In the genomic region with DNA sequence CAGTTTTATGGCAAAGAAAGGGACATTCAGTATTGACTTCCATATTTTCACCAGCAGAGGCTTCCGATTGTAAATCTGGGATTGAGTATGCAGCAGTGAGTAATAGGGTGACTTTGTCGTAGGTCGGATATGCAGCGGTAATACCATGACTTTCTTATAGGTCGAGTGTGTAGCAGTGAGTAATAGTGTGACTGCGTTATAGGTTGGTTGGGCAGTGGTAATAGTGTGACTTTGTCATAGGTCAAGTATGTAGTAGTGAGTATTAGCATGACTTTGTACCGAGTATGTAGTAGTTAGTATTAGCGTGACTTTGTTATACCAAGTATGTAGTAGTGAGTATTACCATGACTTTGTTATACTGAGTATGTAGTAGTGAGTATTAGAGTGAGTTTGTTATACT, we compare ENCODE assay signal across 26 cellular contexts.
DNase-seq lines count a peak whose midpoint lies in the region; ATAC-seq and TF ChIP-seq lines count a peak whose summit lies in the region.
"Had no signal": no experiment of that assay in that cellular context is flagged by ENCODE, and none has a peak within 500 bp of the region (broad histone marks: within the 10 kb centered on the region; RNA-seq: fewer than 3 reads in every experiment).

No MANE protein-coding gene starts in this region.

- H3K4me3 Mint-ChIP-seq in activated T-helper 17 cell treated with anti-CD3 and anti-CD28 coated beads, Interleukin-2, amount 50 U/mL, for 72 hours: no peak overlapping the region
- H3K4me3 Mint-ChIP-seq: CD14-positive monocyte; CD4-positive, alpha-beta memory T cell; CD4-positive, CD25-positive, alpha-beta regulatory T cell; CD8-positive, alpha-beta memory T cell had no signal

- H3K27ac ChIP-seq in right lobe of liver: no peak overlapping the region
- H3K27ac ChIP-seq: BLaER1 had no signal

- H3K27me3 Mint-ChIP-seq in activated T-helper 17 cell treated with anti-CD3 and anti-CD28 coated beads, Interleukin-2, amount 50 U/mL, for 72 hours: peaks cover 9% of the 10 kb centered on the region
- H3K27me3 Mint-ChIP-seq: CD4-positive, CD25-positive, alpha-beta regulatory T cell; CD8-positive, alpha-beta memory T cell had no signal

- TF ChIP-seq CTCF in right lobe of liver (IDR thresholded peaks at IDR 0.05): no peak

- 69% methylated on average over 8 of the region's 8 CpGs for WGBS in right lobe of liver (ENCODE audit: insufficient coverage, low coverage, low lambda C conversion rate, missing lambda C conversion rate)

- no peaks in the 10 kb centered on the region for H3K36me3 Mint-ChIP-seq in activated T-helper 17 cell treated with anti-CD3 and anti-CD28 coated beads, Interleukin-2, amount 50 U/mL, for 72 hours (ENCODE audit: low read depth)
- H3K36me3 Mint-ChIP-seq: CD14-positive monocyte; CD4-positive, alpha-beta memory T cell; CD4-positive, CD25-positive, alpha-beta regulatory T cell; CD8-positive, alpha-beta memory T cell had no signal

- intact Hi-C loops in right lobe of liver (cut with DNase I): no loop called here

- no peaks in the 10 kb centered on the region for H3K4me1 Mint-ChIP-seq in activated T-helper 17 cell treated with anti-CD3 and anti-CD28 coated beads, Interleukin-2, amount 50 U/mL, for 72 hours
- H3K4me1 Mint-ChIP-seq: CD14-positive monocyte; CD4-positive, alpha-beta memory T cell; CD4-positive, CD25-positive, alpha-beta regulatory T cell; CD8-positive, alpha-beta memory T cell had no signal

- TF ChIP-seq POLR2A in right lobe of liver (IDR thresholded peaks at IDR 0.05): no peak

- H3K27ac Mint-ChIP-seq in activated T-helper 17 cell treated with anti-CD3 and anti-CD28 coated beads, Interleukin-2, amount 50 U/mL, for 72 hours: no peak overlapping the region
- H3K27ac Mint-ChIP-seq: CD4-positive, alpha-beta memory T cell; CD4-positive, CD25-positive, alpha-beta regulatory T cell; CD8-positive, alpha-beta memory T cell had no signal

- peak; percentile 47 for DNase-seq in HT1080 (ENCODE audit: low read depth)
- DNase-seq in RKO (ENCODE audit: low spot score): peak; percentile 76
- DNase-seq in stimulated activated naive CD8-positive, alpha-beta T cell treated with anti-CD3 and anti-CD28 coated beads, Interleukin-15, Interleukin-2, amounts not matched to agents 100 U/mL and 50 U/mL, for 24 hours: no peak
- DNase-seq in right lobe of liver: no peak
- no peak for DNase-seq in Kasumi-1 (lab: John Stamatoyannopoulos, UW)
- no peak for DNase-seq in activated gamma-delta T cell treated with Interleukin-2 at 50 U/mL for 16 hours
- no peak for DNase-seq in T-helper 9 cell
- DNase-seq: 8988T; ACHN; BE2C; C1 segment of cervical spinal cord; CD4-positive, alpha-beta memory T cell; CD4-positive, CD25-positive, alpha-beta regulatory T cell; CD8-positive, alpha-beta memory T cell; COR-L47; DMS 273 treated with DMSO at 0.1 percent for 48 hours; DMS153; DMS53; DMS79; DND-41; EL; GDM1 had no signal

- peak; percentile 21 for ATAC-seq in activated T-helper 17 cell treated with anti-CD3 and anti-CD28 coated beads, Interleukin-2, amount 50 U/mL, for 72 hours (replicated peaks)
- ATAC-seq in stimulated activated naive CD8-positive, alpha-beta T cell treated with anti-CD3 and anti-CD28 coated beads, Interleukin-15, Interleukin-2, amounts not matched to agents 100 U/mL and 50 U/mL, for 24 hours: peak; percentile 69
- ATAC-seq in right lobe of liver: no peak
- ATAC-seq: GM12878 had no signal

- no peaks in the 10 kb centered on the region for H3K9me3 ChIP-seq in right lobe of liver
- H3K9me3 ChIP-seq: BE2C, BLaER1 had no signal

- H3K4me1 ChIP-seq in right lobe of liver: no peaks in the 10 kb centered on the region
- H3K4me1 ChIP-seq: BE2C, BLaER1 had no signal

- H3K9me3 Mint-ChIP-seq in activated T-helper 17 cell treated with anti-CD3 and anti-CD28 coated beads, Interleukin-2, amount 50 U/mL, for 72 hours: no peaks in the 10 kb centered on the region

- H3K36me3 ChIP-seq in right lobe of liver: no peaks in the 10 kb centered on the region
- H3K36me3 ChIP-seq: BE2C, BLaER1 had no signal

- no peaks in the 10 kb centered on the region for H3K27me3 ChIP-seq in right lobe of liver
- H3K27me3 ChIP-seq: BE2C, BLaER1 had no signal

- H3K4me3 ChIP-seq in right lobe of liver: no peak overlapping the region
- H3K4me3 ChIP-seq: BLaER1, GM12878 had no signal

Comparison
In these comparisons a context has a peak if more than half of its experiments do, and no peak if none do; other contexts are left out.
1. DNase-seq: peak in HT1080 (single experiment) and RKO (single experiment); none in stimulated activated naive CD8-positive, alpha-beta T cell treated with anti-CD3 and anti-CD28 coated beads, Interleukin-15, Interleukin-2, amounts not matched to agents 100 U/mL and 50 U/mL, for 24 hours (single experiment), right lobe of liver (0 of 3), Kasumi-1 (0 of 2), activated gamma-delta T cell treated with Interleukin-2 at 50 U/mL for 16 hours (single experiment) and T-helper 9 cell (single experiment).
2. ATAC-seq: peak in activated T-helper 17 cell treated with anti-CD3 and anti-CD28 coated beads, Interleukin-2, amount 50 U/mL, for 72 hours (single experiment) and stimulated activated naive CD8-positive, alpha-beta T cell treated with anti-CD3 and anti-CD28 coated beads, Interleukin-15, Interleukin-2, amounts not matched to agents 100 U/mL and 50 U/mL, for 24 hours (single experiment); none in right lobe of liver (0 of 4).